Comparison of ENCODE assay signal across 10 cellular contexts in the genomic region with DNA sequence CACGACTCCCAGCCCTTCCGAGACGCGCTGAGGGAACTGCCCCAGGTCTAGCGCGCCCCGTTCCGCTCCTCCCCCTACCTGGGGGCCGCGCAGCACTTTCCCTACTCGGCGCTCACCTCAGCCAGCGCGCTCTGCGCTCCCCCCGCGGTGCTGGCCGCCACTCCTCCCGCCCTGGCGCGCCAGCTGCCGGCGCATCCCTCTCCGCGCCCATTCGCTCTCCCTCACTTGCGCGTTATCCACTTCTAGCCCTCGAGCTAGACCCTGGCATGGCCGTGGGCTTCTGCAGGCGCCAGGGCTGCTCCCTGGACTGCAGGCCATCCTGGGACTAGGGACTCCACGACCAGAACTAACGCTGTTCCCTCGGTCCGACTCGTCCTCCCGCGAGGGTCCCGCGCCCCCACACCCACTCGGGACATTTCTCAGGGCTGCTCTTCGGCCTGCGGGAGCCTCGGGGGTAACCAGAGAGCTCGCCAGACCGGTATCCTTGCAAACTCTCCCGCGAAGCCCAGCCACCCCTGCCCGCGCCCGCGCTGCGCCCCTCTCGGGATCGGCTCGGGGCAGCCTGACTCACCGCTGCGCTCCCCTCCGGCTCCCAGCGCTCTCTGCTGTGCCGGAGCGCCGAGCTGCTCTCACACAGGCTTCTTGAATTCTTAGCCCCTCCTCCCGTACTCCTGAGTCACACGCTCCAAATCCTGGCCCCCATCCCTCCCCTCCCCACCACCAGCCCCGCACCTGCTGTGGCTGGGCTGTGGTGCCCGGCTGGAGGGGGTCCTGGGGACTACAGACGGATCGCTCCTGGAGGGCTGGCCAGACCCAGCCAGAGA. TPM values are rescaled to one million over a fixed set of nuclear protein-coding genes. Genes with fewer than 3 reads are reported as not detected.
DNase-seq lines count a peak whose midpoint lies in the region; ATAC-seq and TF ChIP-seq lines count a peak whose summit lies in the region.
"Had no signal": no experiment of that assay in that cellular context is flagged by ENCODE, and none has a peak within 500 bp of the region (broad histone marks: within the 10 kb centered on the region; RNA-seq: fewer than 3 reads in every experiment).

A gene (minus strand): TSS at position 617 of the 824 bp plus-strand sequence. CDS start 51,454 bp downstream, outside the sequence.

- H3K36me3 ChIP-seq in body of pancreas (replicated peaks in 1 of 2; ENCODE audit: insufficient read depth in 1 of 2, low read depth in 2 of 2), result no peaks in the 10 kb centered on the region
- H3K36me3 ChIP-seq in upper lobe of left lung, result no peaks in the 10 kb centered on the region

- TF ChIP-seq POLR2A in body of pancreas (IDR thresholded peaks at IDR 0.05) (peak in 1 of 3 donors; percentile 8), upper lobe of left lung (IDR thresholded peaks at IDR 0.05) (no peak)

- peak; percentile 60 for ATAC-seq in body of pancreas
- peak; percentile 47 to 91 for ATAC-seq in upper lobe of left lung (ENCODE audit: low FRiP score in 2 of 2)
- ATAC-seq in GM18520 (IDR thresholded peaks at IDR 0.05; ENCODE audit: unreplicated experiment), result no peak

- WGBS in body of pancreas, 2 donors, result 1 to 3% methylated on average over 22 to 67 of the region's 69 CpGs
- WGBS in upper lobe of left lung, 2 donors, result 2% methylated on average over 26 to 29 of the region's 69 CpGs

- no peak for TF ChIP-seq EP300 in upper lobe of left lung (IDR thresholded peaks at IDR 0.05)

- no peaks in the 10 kb centered on the region for H3K9me3 ChIP-seq in body of pancreas
- H3K9me3 ChIP-seq in upper lobe of left lung, result no peaks in the 10 kb centered on the region

- DNase-seq in NCI-H2081 (lab: John Stamatoyannopoulos, UW) (peak; percentile 4 to 17), NCI-H2081 treated with DMSO at 0.1 percent for 48 hours (lab: John Stamatoyannopoulos, UW) (no peak), body of pancreas (peak in 3 of 4 donors; percentile 22 to 31 (median 27)), islet precursor cell (peak; percentile 89), upper lobe of left lung (peak in 1 of 2 donors; percentile 88), G401 (ENCODE audit: low spot score) (no peak), NCI-H187 treated with DMSO at 0.1 percent for 48 hours (lab: John Stamatoyannopoulos, UW) (no peak)

- H3K27me3 ChIP-seq in body of pancreas (no peaks in the 10 kb centered on the region), upper lobe of left lung (peaks cover 0 to 13% (median 6%) of the 10 kb centered on the region in 4 donors)

- H3K4me1 ChIP-seq in body of pancreas (peaks cover 18% of the 10 kb centered on the region), upper lobe of left lung (peaks cover 9 to 15% (median 13%) of the 10 kb centered on the region in 4 donors)

- intact Hi-C loops in body of pancreas (cut with DNase I), result no loop called here

- no peak within 1 kb of the TSS for H3K4me3 ChIP-seq in body of pancreas
- peak within 1 kb of the TSS; percentile 20 to 45 (median 36) for H3K4me3 ChIP-seq in upper lobe of left lung

- in situ Hi-C loops in G401 (cut with HindIII; ENCODE audit: low sequenced_read_pairs), result no loop called here

- TF ChIP-seq CTCF in body of pancreas (IDR thresholded peaks at IDR 0.05) (no peak), upper lobe of left lung (IDR thresholded peaks at IDR 0.05) (no peak)

- H3K27ac ChIP-seq in body of pancreas (no peak within 1 kb of the TSS), upper lobe of left lung (peak within 1 kb of the TSS in 2 of 4 donors; percentile 32 to 42)

RNA-seq across cellular contexts. Expression of the gene that starts here (rescaled TPM):
- total RNA-seq in body of pancreas, result 1 to 10 TPM in 1 of 2 donors, not detected in 1; 3.6 TPM
- 1 to 10 TPM in 3 of 6 donors, under 1 TPM in 1, not detected in 2; 0.46 to 3.0 (median 1.6) TPM for total RNA-seq in upper lobe of left lung
- total RNA-seq in G401 (2014; rRNA removed; shearing (Covaris generic)), result 1.4 TPM in 1 of 2 replicates, not detected in the other
- total RNA-seq: B cell, SK-MEL-5 had no signal

Comparison
In these comparisons a context has a peak if more than half of its experiments do, and no peak if none do; other contexts are left out.
1. DNase-seq: peak in NCI-H2081 (2 of 2), body of pancreas (3 of 4) and islet precursor cell (single experiment); none in NCI-H2081 treated with DMSO at 0.1 percent for 48 hours (single experiment), G401 (single experiment) and NCI-H187 treated with DMSO at 0.1 percent for 48 hours (single experiment).
2. H3K4me3 ChIP-seq: peak in upper lobe of left lung (4 of 4); none in body of pancreas (0 of 2).